2 cellular contexts compared by ENCODE assay signal in the genomic region with DNA sequence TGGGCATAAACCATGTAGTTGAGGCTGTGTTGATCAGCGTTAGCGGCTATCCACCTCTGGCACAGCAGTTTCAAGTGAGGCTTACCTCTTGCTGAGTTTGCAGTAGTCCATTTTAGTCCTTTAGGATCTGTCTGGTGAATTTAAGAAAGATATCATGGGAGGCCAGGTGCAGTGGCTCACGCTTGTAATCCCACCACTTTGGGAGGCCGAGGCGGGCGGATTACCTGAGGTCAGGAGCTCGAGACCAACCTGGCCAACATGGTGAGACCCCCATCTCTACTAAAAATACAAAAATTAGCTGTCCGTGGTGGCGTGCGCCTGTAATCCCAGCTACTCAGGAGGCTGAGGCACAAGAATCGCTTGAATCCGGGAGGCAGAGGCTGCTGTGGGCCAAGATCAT. TPM values are rescaled to one million over a fixed set of nuclear protein-coding genes. Genes with fewer than 3 reads are reported as not detected.
"Had no signal": no experiment of that assay in that cellular context is flagged by ENCODE, and none has a peak within 500 bp of the region (broad histone marks: within the 10 kb centered on the region; RNA-seq: fewer than 3 reads in every experiment).

No MANE protein-coding gene starts in this region.

RNA-seq across cellular contexts. Expression of gene PHOSPHO1, which starts 45.4 kb away (rescaled TPM):
- total RNA-seq: Peyer's patch had no signal
- polyA plus RNA-seq: SK-N-SH had no signal
